1 cellular context compared by ENCODE assay signal in genomic region chr22:37060801-37061610, GRCh38.
A peak's percentile ranks its signal among the peaks of the same experiment; 100 is the strongest.
TF ChIP-seq lines count a peak whose summit lies in the region.

No MANE protein-coding gene starts in this region.

TF ChIP-seq in HepG2, 621 proteins besides CTCF, POLR2A, EP300 and RAD21:
- no peak for TF ChIP-seq ZBTB1 (CRISPR knock-in tag; IDR thresholded peaks at IDR 0.05; ENCODE audit: borderline replicate concordance)
- 0 out of 2 replicates have a peak, but pooled peaks have one; percentile 15 for TF ChIP-seq ZBTB33 (CRISPR knock-in tag; IDR thresholded peaks at IDR 0.05)
